20 cellular contexts compared by ENCODE assay signal in the genomic region with DNA sequence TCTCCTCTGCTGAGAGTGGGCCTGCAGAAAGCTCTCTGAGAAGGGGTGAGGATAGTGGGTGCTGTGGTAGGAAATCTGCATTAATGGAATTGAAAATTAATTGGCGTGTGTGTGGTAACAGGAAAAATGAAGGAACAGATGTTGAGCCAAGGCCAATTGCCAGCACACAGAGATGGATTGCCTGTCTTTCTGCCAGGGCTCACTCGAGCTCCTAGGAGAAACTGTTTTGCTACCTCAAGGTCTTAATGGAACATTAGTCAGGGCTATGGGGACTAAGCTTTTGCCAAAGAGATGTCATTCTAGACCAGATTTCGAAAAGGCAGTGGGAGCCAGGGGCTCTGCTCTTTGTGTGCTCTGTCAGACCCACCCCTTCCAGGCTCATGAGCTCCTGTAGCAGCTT.
"Had no signal": no experiment of that assay in that cellular context is flagged by ENCODE, and none has a peak within 500 bp of the region (broad histone marks: within the 10 kb centered on the region; RNA-seq: fewer than 3 reads in every experiment).

No MANE protein-coding gene starts in this region.

- DNase-seq: activated CD4-positive, alpha-beta T cell treated with anti-CD3 and anti-CD28 coated beads, Interleukin-2, amount 50 U/mL, for 1 hour; activated CD8-positive, alpha-beta memory T cell treated with anti-CD3 and anti-CD28 coated beads for 24 hours; activated naive CD4-positive, alpha-beta T cell treated with anti-CD3 and anti-CD28 coated beads for 36 hours; activated naive CD8-positive, alpha-beta T cell treated with anti-CD3 and anti-CD28 coated beads, Interleukin-2, amount 50 U/mL, for 24 hours; dermis blood vessel endothelial cell; effector memory CD8-positive, alpha-beta T cell; hippocampal formation; kidney; left ventricle myocardium inferior; mucosa of descending colon; naive thymus-derived CD4-positive, alpha-beta T cell; stimulated activated CD4-positive, alpha-beta T cell treated with anti-CD3 and anti-CD28 coated beads, Interleukin-12 subunit alpha, Interleukin-12 subunit beta, amount 100 ng/mL, for 4 hours; stimulated activated CD4-positive, alpha-beta T cell treated with anti-CD3 and anti-CD28 coated beads, Interleukin-2, amount 100 ng/mL, for 24 hours; stomach; testis; upper lobe of left lung had no signal

- H3K4me3 ChIP-seq: ascending aorta, left ventricle myocardium inferior, mucosa of descending colon, stomach, testis, upper lobe of left lung had no signal

- H3K4me1 Mint-ChIP-seq: activated naive CD8-positive, alpha-beta T cell treated with anti-CD3 and anti-CD28 coated beads, Interleukin-2, amount 50 U/mL, for 24 hours; memory B cell had no signal

- H3K36me3 Mint-ChIP-seq: memory B cell had no signal

- H3K4me3 Mint-ChIP-seq: activated naive CD4-positive, alpha-beta T cell treated with anti-CD3 and anti-CD28 coated beads for 36 hours; activated naive CD8-positive, alpha-beta T cell treated with anti-CD3 and anti-CD28 coated beads, Interleukin-2, amount 50 U/mL, for 24 hours; effector memory CD8-positive, alpha-beta T cell; memory B cell; T-helper 2 cell treated with Interferon-gamma antibody and Interleukin-4, amounts not matched to agents 5 μg/mL and 100 μg/mL, for 36 hours had no signal

- ATAC-seq: activated CD4-positive, CD25-positive, alpha-beta regulatory T cell treated with anti-CD3 and anti-CD28 coated beads, Interleukin-2, amount 50 U/mL, for 24 hours; activated naive CD8-positive, alpha-beta T cell treated with anti-CD3 and anti-CD28 coated beads, Interleukin-2, amount 50 U/mL, for 24 hours; effector memory CD8-positive, alpha-beta T cell; mucosa of descending colon; naive thymus-derived CD4-positive, alpha-beta T cell had no signal

- H3K27ac Mint-ChIP-seq: activated naive CD4-positive, alpha-beta T cell treated with anti-CD3 and anti-CD28 coated beads for 36 hours; activated naive CD8-positive, alpha-beta T cell treated with anti-CD3 and anti-CD28 coated beads, Interleukin-2, amount 50 U/mL, for 24 hours; effector memory CD8-positive, alpha-beta T cell; memory B cell; naive thymus-derived CD4-positive, alpha-beta T cell; T-helper 2 cell treated with Interferon-gamma antibody and Interleukin-4, amounts not matched to agents 5 μg/mL and 100 μg/mL, for 36 hours had no signal
